In the genomic region with DNA sequence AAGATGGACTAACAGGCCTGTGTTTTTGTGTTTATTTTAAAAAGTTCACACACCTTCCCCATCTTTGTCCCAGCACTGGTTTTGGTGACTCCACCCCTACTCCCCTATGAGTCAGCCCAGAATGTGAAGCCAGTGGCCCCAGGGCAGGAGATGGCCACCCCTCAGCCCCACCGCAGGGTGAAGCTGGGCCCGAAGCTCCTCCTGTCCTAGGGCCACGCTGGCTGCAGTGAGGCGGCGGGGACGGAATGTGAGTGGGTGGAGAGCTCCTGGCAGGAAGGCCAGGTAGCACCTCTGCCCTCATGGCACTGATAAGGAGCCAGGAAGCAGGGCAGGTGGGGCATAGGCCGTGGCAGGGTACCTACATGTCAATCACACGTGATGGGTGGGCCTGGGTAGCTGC, we compare ENCODE assay signal across 18 cellular contexts. TPM values are rescaled to one million over a fixed set of nuclear protein-coding genes. Genes with fewer than 3 reads are reported as not detected.
DNase-seq lines count a peak whose midpoint lies in the region; ATAC-seq, FAIRE-seq and TF ChIP-seq lines count a peak whose summit lies in the region.
"Had no signal": no experiment of that assay in that cellular context is flagged by ENCODE, and none has a peak within 500 bp of the region (broad histone marks: within the 10 kb centered on the region; RNA-seq: fewer than 3 reads in every experiment).

No MANE protein-coding gene starts in this region.

- TF ChIP-seq EP300 in GM12878 (IDR thresholded peaks at IDR 0.05; ENCODE audit: borderline replicate concordance in 1 of 2, control insufficient read depth in 1 of 2, low read depth in 2 of 2, low read length in 2 of 2), result no peak

- FAIRE-seq in HTR-8/SVneo (lab: Jason Lieb, UNC) (no peak), GM12878 (lab: Jason Lieb, UNC) (no peak)
- FAIRE-seq: GM12892, GM19239 had no signal

- H3K23ac ChIP-seq in neuronal stem cell (ENCODE audit: low read depth, low read length, poor library complexity), result peak overlapping the region; percentile 95

- H3K79me1 ChIP-seq in neuronal stem cell (ENCODE audit: low read depth, low read length), result peaks cover 9% of the 10 kb centered on the region

- intact Hi-C loops in Caco-2 (cut with micrococcal nuclease; ENCODE audit: unreplicated experiment), result no loop called here
- intact Hi-C loops in GM12878 (cut with micrococcal nuclease; ENCODE audit: unreplicated experiment), result no loop called here

- in situ Hi-C loops in GM12878 (cut with MboI), result no loop called here

- SMC1A ChIA-PET in GM12878 (lab: Charles Lee; ENCODE audit: uncharacterized antibody, unreplicated experiment), result interaction anchor here (0.7 kb wide), 1 partner anchor 10 kb away, joined by 3 read pairs; no protein-coding TSS in a partner anchor

- H4K8ac ChIP-seq in neuronal stem cell (ENCODE audit: low read depth, low read length), result peak overlapping the region; percentile 48

- H3K79me2 ChIP-seq in GM12878 (ENCODE audit: control insufficient read depth, insufficient read depth, low read length), result peaks cover 1% of the 10 kb centered on the region

- H4K20me1 ChIP-seq in GM12878 (ENCODE audit: control insufficient read depth, insufficient read depth), result no peaks in the 10 kb centered on the region

- H3K27ac Mint-ChIP-seq in Caco-2 (ENCODE audit: unreplicated experiment), result no peak overlapping the region
- H3K27ac Mint-ChIP-seq: activated naive CD4-positive, alpha-beta T cell treated with anti-CD3 and anti-CD28 coated beads, Interleukin-2, amount 10 ng/mL, durations not matched to agents 7 days and 5 days; type B pancreatic cell had no signal

- H2AFZ ChIP-seq in GM12878 (ENCODE audit: control insufficient read depth, low read depth, low read length) (no peak overlapping the region), neuronal stem cell (ENCODE audit: low read length) (no peak overlapping the region)

- H3K9ac ChIP-seq in GM12878 (ENCODE audit: control insufficient read depth, insufficient read depth, low read length) (no peak overlapping the region), neuronal stem cell (ENCODE audit: low read depth, low read length, poor library complexity) (peak overlapping the region; percentile 77)

- no peak for DNase-seq in Caco-2
- DNase-seq in HTR-8/SVneo (ENCODE audit: insufficient read length, low spot score), result peak; percentile 20
- DNase-seq in GM12878 (ENCODE audit: low read depth, low spot score), result no peak
- DNase-seq in neuronal stem cell (ENCODE audit: low spot score), result no peak
- no peak for DNase-seq in kidney glomerular epithelial cell (lab: John Stamatoyannopoulos, UW)
- DNase-seq in activated naive CD4-positive, alpha-beta T cell treated with anti-CD3 and anti-CD28 coated beads, Interleukin-2, amount 50 U/mL, for 16 hours, result no peak
- DNase-seq: activated naive CD4-positive, alpha-beta T cell treated with anti-CD3 and anti-CD28 coated beads, Interleukin-2, amount 10 ng/mL, durations not matched to agents 7 days and 5 days; central memory CD4-positive, alpha-beta T cell; NCI-H2081 treated with DMSO at 0.1 percent for 48 hours; NCI-H82; SJCRH30 had no signal

- H2BK12ac ChIP-seq in neuronal stem cell (ENCODE audit: low read length), result peak overlapping the region; percentile 30

- H3K27me3 Mint-ChIP-seq in Caco-2 (ENCODE audit: insufficient read depth, unreplicated experiment), result no peaks in the 10 kb centered on the region
- H3K27me3 Mint-ChIP-seq: activated naive CD4-positive, alpha-beta T cell treated with anti-CD3 and anti-CD28 coated beads, Interleukin-2, amount 10 ng/mL, durations not matched to agents 7 days and 5 days; type B pancreatic cell had no signal

- no peaks in the 10 kb centered on the region for H3K9me3 Mint-ChIP-seq in Caco-2 (ENCODE audit: unreplicated experiment)
- H3K9me3 Mint-ChIP-seq: activated naive CD4-positive, alpha-beta T cell treated with anti-CD3 and anti-CD28 coated beads, Interleukin-2, amount 10 ng/mL, durations not matched to agents 7 days and 5 days; type B pancreatic cell had no signal

- no peak overlapping the region for H2BK5ac ChIP-seq in neuronal stem cell (ENCODE audit: low read length)

- WGBS in GM12878 (ENCODE audit: insufficient coverage, insufficient replicate concordance, low lambda C conversion rate, missing lambda C conversion rate), result 92% methylated on average over 8 of the region's 8 CpGs
- no CpG with 5 or more reads among the region's 8 CpGs for WGBS in neuronal stem cell (ENCODE audit: extremely low coverage in 2 of 2, insufficient read length in 2 of 2, insufficient replicate concordance in 1 of 2), 2 donors

- no peak overlapping the region for H2BK15ac ChIP-seq in neuronal stem cell (ENCODE audit: low read length)

- H3K4me3 ChIP-seq in Caco-2 (ENCODE audit: low read depth, low read length) (no peak overlapping the region), GM12878 (no peak overlapping the region), neuronal stem cell (ENCODE audit: low read length in 2 of 2) (peak overlapping the region in 1 of 2 donors; percentile 49)
- H3K4me3 ChIP-seq: prostate gland, SJCRH30 had no signal

- H3K4me3 Mint-ChIP-seq in Caco-2 (ENCODE audit: unreplicated experiment), result no peak overlapping the region
- H3K4me3 Mint-ChIP-seq: activated naive CD4-positive, alpha-beta T cell treated with anti-CD3 and anti-CD28 coated beads, Interleukin-2, amount 10 ng/mL, durations not matched to agents 7 days and 5 days; type B pancreatic cell had no signal

- CTCF ChIA-PET in Caco-2 (lab: Charles Lee), result no interaction called here
- CTCF ChIA-PET in GM12878 (lab: Yijun Ruan, JAX), result interaction anchor here (1.3 to 3.1 kb wide), 3 partner anchors 11 to 236 kb away, joined by 3 to 9 read pairs (median 7); no protein-coding TSS in a partner anchor

- no peak for ATAC-seq in GM12878
- no peak for ATAC-seq in GM19328 (IDR thresholded peaks at IDR 0.05; ENCODE audit: unreplicated experiment)
- no peak for ATAC-seq in HG03025 (IDR thresholded peaks at IDR 0.05; ENCODE audit: low FRiP score, unreplicated experiment)

- no peak overlapping the region for H4K91ac ChIP-seq in neuronal stem cell (ENCODE audit: low read depth, low read length, poor library complexity)

- RAD21 ChIA-PET in GM12878 (lab: Charles Lee; ENCODE audit: unreplicated experiment), result no interaction called here

- H3K9me3 ChIP-seq in Caco-2, result no peaks in the 10 kb centered on the region
- H3K9me3 ChIP-seq in GM12878 (replicated peaks; ENCODE audit: control insufficient read depth, insufficient read depth, low read length), result no peaks in the 10 kb centered on the region
- peaks cover 0 to 3% of the 10 kb centered on the region in 2 donors for H3K9me3 ChIP-seq in neuronal stem cell (replicated peaks in 1 of 2; ENCODE audit: control insufficient read depth in 2 of 2, insufficient read depth in 1 of 2, low read depth in 1 of 2, low read length in 2 of 2)
- H3K9me3 ChIP-seq: prostate gland, SJCRH30 had no signal

- H3K27me3 ChIP-seq in Caco-2 (replicated peaks; ENCODE audit: control insufficient read depth, insufficient read depth, low read length) (no peaks in the 10 kb centered on the region), GM12878 (replicated peaks in 1 of 2; ENCODE audit: control insufficient read depth in 2 of 2, insufficient read depth in 2 of 2, low read length in 1 of 2) (no peaks in the 10 kb centered on the region), neuronal stem cell (ENCODE audit: control insufficient read depth in 3 of 3, insufficient read depth in 3 of 3, low read depth in 1 of 3, low read length in 3 of 3) (no peaks in the 10 kb centered on the region)
- H3K27me3 ChIP-seq: SJCRH30 had no signal

- peaks cover 62% of the 10 kb centered on the region for H3K36me3 Mint-ChIP-seq in Caco-2 (ENCODE audit: insufficient read depth, unreplicated experiment)

- no peak overlapping the region for H2BK120ac ChIP-seq in neuronal stem cell (ENCODE audit: low read depth, low read length)

- peak overlapping the region; percentile 82 for H3K14ac ChIP-seq in neuronal stem cell (ENCODE audit: low read length)

- no peaks in the 10 kb centered on the region for H3K4me1 Mint-ChIP-seq in Caco-2 (ENCODE audit: low read depth, unreplicated experiment)

- no peak for TF ChIP-seq CTCF in Caco-2 (IDR thresholded peaks at IDR 0.05; ENCODE audit: insufficient read depth in 1 of 2, low read depth in 1 of 2, low read length in 1 of 2, severe bottlenecking in 1 of 2, unreplicated experiment in 1 of 2)
- TF ChIP-seq CTCF in GM12878 (IDR thresholded peaks at IDR 0.05 in 2 of 3, conservative IDR thresholded peaks at IDR 0.05 in 1 of 3; ENCODE audit: control insufficient read depth in 2 of 3, extremely low read depth in 1 of 3, insufficient read depth in 1 of 3, low read depth in 3 of 3, low read length in 3 of 3), result no peak

- peak overlapping the region; percentile 84 for H3K4ac ChIP-seq in neuronal stem cell (ENCODE audit: low read length)

- no peak overlapping the region for H2AK5ac ChIP-seq in neuronal stem cell (ENCODE audit: low read depth, low read length)

- H3K4me2 ChIP-seq in GM12878 (ENCODE audit: control insufficient read depth, insufficient read depth) (no peak overlapping the region), neuronal stem cell (ENCODE audit: insufficient read depth, low read length, poor library complexity, severe bottlenecking) (no peak overlapping the region)

- peak; percentile 71 for TF ChIP-seq POLR2A in GM12878 (IDR thresholded peaks at IDR 0.05; ENCODE audit: low read depth, low read length)

- no peak for TF ChIP-seq RAD21 in GM12878 (IDR thresholded peaks at IDR 0.05; ENCODE audit: insufficient read depth, low read depth, low read length)

- BruUV-seq in Caco-2 (replicated peaks; lab: Mats Ljungman, UMichigan) (TSS peak; percentile 52), GM12878 (replicated peaks; lab: Mats Ljungman, UMichigan) (TSS peak; percentile 38)

- H3K36me3 ChIP-seq in Caco-2 (ENCODE audit: control insufficient read depth, insufficient read depth, low read length) (no peaks in the 10 kb centered on the region; the same call in 1 of the 2 replicates), GM12878 (ENCODE audit: control insufficient read depth in 2 of 2, insufficient read depth in 2 of 2, low read length in 1 of 2) (peaks cover 20 to 51% of the 10 kb centered on the region in 2 experiments), neuronal stem cell (replicated peaks in 1 of 2; ENCODE audit: control insufficient read depth in 2 of 2, insufficient read depth in 2 of 2, low read length in 2 of 2) (peaks cover 49 to 74% of the 10 kb centered on the region in 2 donors)

- POLR2A ChIA-PET in Caco-2 (lab: Charles Lee), result no interaction called here
- POLR2A ChIA-PET in GM12878 (lab: Charles Lee), result interaction anchor here (0.8 kb wide), 1 partner anchor 16 kb away, joined by 4 read pairs; no protein-coding TSS in a partner anchor

- H3K4me1 ChIP-seq in Caco-2 (no peaks in the 10 kb centered on the region), GM12878 (ENCODE audit: control insufficient read depth, insufficient read depth, low read length) (peaks cover 30% of the 10 kb centered on the region), neuronal stem cell (ENCODE audit: control insufficient read depth in 2 of 2, insufficient read depth in 1 of 2, low read depth in 1 of 2, low read length in 2 of 2) (no peaks in the 10 kb centered on the region)
- H3K4me1 ChIP-seq: prostate gland, SJCRH30 had no signal

- no peak overlapping the region for H3K27ac ChIP-seq in GM12878 (ENCODE audit: control insufficient read depth, insufficient read depth)
- no peak overlapping the region for H3K27ac ChIP-seq in neuronal stem cell (replicated peaks; ENCODE audit: low read length)
- H3K27ac ChIP-seq: C4-2B, prostate gland, SJCRH30 had no signal

- H3K18ac ChIP-seq in neuronal stem cell (ENCODE audit: low read length), result peak overlapping the region; percentile 19

RNA-seq across cellular contexts. Expression of a gene that starts 39.9 kb away (rescaled TPM):
- 51.4 and 56.5 TPM in 2 replicates for total RNA-seq in Caco-2 (2022)
- 91.8 and 98.1 TPM in 2 replicates for total RNA-seq in GM12878 (2013; cell fraction: nucleolus; rRNA removed)
- total RNA-seq in GM12878 (2014; rRNA removed), result 54.2 and 55.3 TPM in 2 replicates
- total RNA-seq in GM12878 (2014; rRNA removed; fragmentation: Illumina TruSeq; extraction: Trizol), result 20.6 and 23.6 TPM in 2 replicates
- 68.9 and 72.9 TPM in 2 replicates for total RNA-seq in GM12878 (2021)
- 31.9 TPM for polyA plus RNA-seq in GM12878 (2011; ENCODE audit: low read depth)
- 21.2 and 38.4 TPM in 2 replicates for polyA plus RNA-seq in GM12878 (2011; rRNA removed)
- 35.1 and 59.7 TPM in 2 replicates for polyA plus RNA-seq in GM12878 (2011; cell fraction: cytosol; rRNA removed)
- 531 and 554 TPM in 2 replicates for polyA plus RNA-seq in GM12878 (2011; cell fraction: nucleus; rRNA removed)
- 61.2 and 72.9 TPM in 2 replicates for polyA plus RNA-seq in GM12878 (2012)
- polyA plus RNA-seq in GM12878 (2014; fragmentation: Illumina TruSeq; extraction: Trizol), result 5.9 and 18.4 TPM in 2 replicates
- 1 to 10 TPM; 1.9 to 7.4 TPM for polyA plus RNA-seq in GM12878 (2014; fragmentation: Nextera tagmentation; extraction: Ambion mirVana)
- polyA plus RNA-seq in GM12878 (2014; rRNA removed), result 90.0 and 95.6 TPM in 2 replicates
- 10 to 100 TPM; 61.7 to 65.4 TPM for polyA plus RNA-seq in GM12878 (2016; fragmentation: Nextera tagmentation; extraction: Ambion mirVana)
- polyA minus RNA-seq in GM12878 (2011; rRNA and poly(A)+ RNA removed), result 16.1 and 27.2 TPM in 2 replicates
- polyA minus RNA-seq in GM12878 (2011; cell fraction: cytosol; rRNA and poly(A)+ RNA removed), result 11.9 and 13.0 TPM in 2 replicates
- 49.9 and 64.8 TPM in 2 replicates for polyA minus RNA-seq in GM12878 (2011; cell fraction: nucleus; rRNA and poly(A)+ RNA removed)
- 57.4 TPM for polyA plus RNA-seq in neuronal stem cell (2013, experiment 1 of 2)
- polyA plus RNA-seq in neuronal stem cell (2013, experiment 2 of 2), result 53.6 TPM
